ENCODE assay signal across 26 cellular contexts in the genomic region with DNA sequence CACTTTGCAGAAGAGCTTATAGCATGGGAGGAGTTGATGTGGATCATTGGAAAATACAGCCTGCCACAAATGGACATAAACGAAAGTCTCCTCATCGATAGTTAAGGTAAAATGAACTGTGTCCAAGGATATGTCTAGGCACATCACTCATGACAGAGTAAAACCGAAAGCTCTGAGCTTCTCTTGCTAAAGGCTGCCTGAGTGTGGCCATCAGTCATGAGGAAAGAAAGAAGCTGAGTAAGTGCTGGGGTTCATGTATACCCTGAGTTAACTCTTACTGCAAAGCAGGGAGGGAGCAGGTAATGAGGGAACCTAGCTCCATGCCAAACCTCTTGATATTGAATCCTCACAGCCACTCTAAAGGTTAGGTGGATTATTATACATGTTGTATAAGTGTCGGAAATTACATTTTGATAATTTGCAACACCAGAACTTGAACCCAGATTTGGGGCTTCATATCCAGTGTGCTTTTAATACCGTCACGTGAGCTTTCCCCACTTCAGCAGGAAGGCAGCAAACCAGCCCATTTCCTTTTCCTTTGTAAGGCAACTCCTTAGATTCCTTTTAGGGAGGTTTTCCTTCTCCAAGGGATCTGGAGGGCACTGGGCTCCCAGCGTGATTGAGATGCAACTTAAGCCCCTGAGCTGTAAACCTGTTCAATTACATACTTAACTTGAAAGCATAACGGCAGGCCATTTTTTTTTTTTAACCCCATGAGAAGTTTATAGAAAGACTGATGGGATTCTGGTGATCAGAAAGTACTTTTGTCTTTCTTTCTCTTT.
DNase-seq lines count a peak whose midpoint lies in the region; ATAC-seq, FAIRE-seq and TF ChIP-seq lines count a peak whose summit lies in the region.
"Had no signal": no experiment of that assay in that cellular context is flagged by ENCODE, and none has a peak within 500 bp of the region (broad histone marks: within the 10 kb centered on the region; RNA-seq: fewer than 3 reads in every experiment).

No MANE protein-coding gene starts in this region.

- no peak overlapping the region for H3K27ac Mint-ChIP-seq in CD4-positive, alpha-beta T cell
- H3K27ac Mint-ChIP-seq: activated naive CD8-positive, alpha-beta T cell treated with anti-CD3 and anti-CD28 coated beads for 36 hours; T-helper 2 cell treated with Interferon-gamma antibody and Interleukin-4, amounts not matched to agents 5 μg/mL and 100 μg/mL, for 36 hours had no signal

- no peak for TF ChIP-seq EP300 in K562 (IDR thresholded peaks at IDR 0.05; ENCODE audit: low read length)

- H3K79me2 ChIP-seq in Loucy (ENCODE audit: insufficient read depth, low read length) (no peaks in the 10 kb centered on the region), K562 (ENCODE audit: control insufficient read depth, insufficient read depth, low read length) (no peaks in the 10 kb centered on the region)

- H3K4me2 ChIP-seq in Loucy (ENCODE audit: low read depth, low read length, poor library complexity, severe bottlenecking) (peak overlapping the region; percentile 4), K562 (ENCODE audit: insufficient read depth, low read length) (0 out of 2 replicates have a peak overlapping the region, but pooled peaks have one; percentile 16)

- no peak overlapping the region for H3K4me3 Mint-ChIP-seq in CD4-positive, alpha-beta T cell
- H3K4me3 Mint-ChIP-seq: activated naive CD8-positive, alpha-beta T cell treated with anti-CD3 and anti-CD28 coated beads for 36 hours; CD4-positive, CD25-positive, alpha-beta regulatory T cell; T-helper 2 cell treated with Interferon-gamma antibody and Interleukin-4, amounts not matched to agents 5 μg/mL and 100 μg/mL, for 36 hours had no signal

- intact Hi-C loops in K562 (cut with micrococcal nuclease), result no loop called here
- intact Hi-C loops in CD4-positive, alpha-beta T cell (cut with DNase I, micrococcal nuclease), result no loop called here

- no peaks in the 10 kb centered on the region for H3F3A ChIP-seq in Loucy (ENCODE audit: low read depth)

- no peaks in the 10 kb centered on the region for H3K4me1 Mint-ChIP-seq in CD4-positive, alpha-beta T cell (ENCODE audit: low read depth)

- ATAC-seq in K562, result peak; percentile 45; the same call in 2 of the 3 replicates
- no peak for ATAC-seq in CD4-positive, alpha-beta T cell (ENCODE audit: poor library complexity)
- ATAC-seq: left ventricle myocardium superior; stimulated activated naive CD8-positive, alpha-beta T cell treated with anti-CD3 and anti-CD28 coated beads, Interleukin-15, Interleukin-2, amounts not matched to agents 100 U/mL and 50 U/mL, for 24 hours had no signal

- in situ Hi-C loops in K562 (cut with MboI), result no loop called here

- DNase-seq in AG04450 (ENCODE audit: low read depth, low spot score), result no peak
- DNase-seq in K562 (ENCODE audit: extremely low read depth in 1 of 4, low spot score in 3 of 4), result no peak
- peak; percentile 37 for DNase-seq in iPS-NIHi11 (ENCODE audit: low spot score)
- no peak for DNase-seq in CD4-positive, alpha-beta T cell
- no peak for DNase-seq in activated effector memory CD4-positive, alpha-beta T cell treated with Interleukin-2 at 50 U/mL for 16 hours
- DNase-seq in stimulated activated naive CD4-positive, alpha-beta T cell (lab: John Stamatoyannopoulos, UW), result no peak
- DNase-seq in NCI-H2029 treated with DMSO at 0.1 percent for 48 hours (lab: John Stamatoyannopoulos, UW), result no peak
- DNase-seq: activated CD4-positive, alpha-beta T cell treated with anti-CD3 and anti-CD28 coated beads for 4 hours; activated naive CD8-positive, alpha-beta T cell treated with anti-CD3 and anti-CD28 coated beads for 36 hours; AML-193; anterior cingulate cortex; CD4-positive, CD25-positive, alpha-beta regulatory T cell; glutamatergic neuron; left ventricle myocardium superior; NCI-H1105 treated with DMSO at 0.1 percent for 48 hours; NCI-H1930; NCI-H2227 treated with DMSO at 0.1 percent for 48 hours; NCI-H526; SIG-M5; small intestine; stimulated activated naive CD8-positive, alpha-beta T cell treated with anti-CD3 and anti-CD28 coated beads, Interleukin-15, Interleukin-2, amounts not matched to agents 100 U/mL and 50 U/mL, for 24 hours had no signal

- no peak for TF ChIP-seq RAD21 in K562 (CRISPR knock-in tag; conservative IDR thresholded peaks at IDR 0.05 in 1 of 2, IDR thresholded peaks at IDR 0.05 in 1 of 2)

- no TSS peak for BruUV-seq in K562 (replicated peaks; lab: Mats Ljungman, UMichigan)

- FAIRE-seq in K562 (lab: Jason Lieb, UNC), result no peak
- FAIRE-seq: bronchial epithelial cell, keratinocyte, RCC 7860, small intestine had no signal

- H2AFZ ChIP-seq in Loucy (ENCODE audit: low read length) (peak overlapping the region; percentile 72; the same call in 1 of the 2 replicates), K562 (ENCODE audit: low read depth, low read length) (peak overlapping the region; percentile 52; the same call in 1 of the 2 replicates)

- H3K36me3 Mint-ChIP-seq in CD4-positive, alpha-beta T cell (ENCODE audit: low read depth), result no peaks in the 10 kb centered on the region
- H3K36me3 Mint-ChIP-seq: CD4-positive, CD25-positive, alpha-beta regulatory T cell had no signal

- no peaks in the 10 kb centered on the region for H3K9me3 Mint-ChIP-seq in CD4-positive, alpha-beta T cell
- H3K9me3 Mint-ChIP-seq: T-helper 2 cell treated with Interferon-gamma antibody and Interleukin-4, amounts not matched to agents 5 μg/mL and 100 μg/mL, for 36 hours had no signal

- no peaks in the 10 kb centered on the region for H3K9me2 ChIP-seq in Loucy (replicated peaks; ENCODE audit: low read depth, low read length)

- no peak for TF ChIP-seq POLR2A in K562 (conservative IDR thresholded peaks at IDR 0.05)

- H3K27me3 Mint-ChIP-seq in CD4-positive, alpha-beta T cell, result peaks cover 6% of the 10 kb centered on the region

- peak overlapping the region; percentile 38 for H3K4me3 ChIP-seq in AG04450 (ENCODE audit: low read depth, low read length)
- no peak overlapping the region for H3K4me3 ChIP-seq in Loucy (ENCODE audit: low read length, poor library complexity, severe bottlenecking)
- H3K4me3 ChIP-seq in K562, result no peak overlapping the region

- H3K9ac ChIP-seq in Loucy (ENCODE audit: low read depth, low read length, poor library complexity, severe bottlenecking), result no peak overlapping the region
- H3K9ac ChIP-seq in K562 (ENCODE audit: insufficient read depth in 1 of 2, low read depth in 2 of 2, low read length in 2 of 2), result no peak overlapping the region

- no peaks in the 10 kb centered on the region; the same call in 1 of the 2 replicates for H3K9me3 ChIP-seq in AG04450 (ENCODE audit: control insufficient read depth, insufficient read depth, low read length)
- H3K9me3 ChIP-seq in Loucy (ENCODE audit: insufficient read depth, low read depth, low read length), result no peaks in the 10 kb centered on the region
- no peaks in the 10 kb centered on the region for H3K9me3 ChIP-seq in K562 (replicated peaks; ENCODE audit: control insufficient read depth, insufficient read depth, low read depth, low read length)
- no peaks in the 10 kb centered on the region for H3K9me3 ChIP-seq in CD4-positive, alpha-beta T cell (ENCODE audit: control insufficient read depth, low read length)

- H3K27me3 ChIP-seq in AG04450 (ENCODE audit: control insufficient read depth, insufficient read depth, low read length) (no peaks in the 10 kb centered on the region), Loucy (ENCODE audit: insufficient read depth, low read length, poor library complexity, severe bottlenecking) (no peaks in the 10 kb centered on the region), K562 (ENCODE audit: control insufficient read depth in 2 of 2, insufficient read depth in 2 of 2, low read length in 2 of 2) (peaks cover 0 to 6% of the 10 kb centered on the region in 2 experiments; a peak in 4 of 5 replicates)
- H3K27me3 ChIP-seq in CD4-positive, alpha-beta T cell (ENCODE audit: control insufficient read depth, insufficient read depth, low read length), result no peaks in the 10 kb centered on the region

- peaks cover 4% of the 10 kb centered on the region for H3K4me1 ChIP-seq in Loucy (ENCODE audit: insufficient read depth, low read length, poor library complexity, severe bottlenecking)
- peaks cover 0 to 4% of the 10 kb centered on the region in 2 experiments; a peak in 1 of 5 replicates for H3K4me1 ChIP-seq in K562 (replicated peaks in 1 of 2; ENCODE audit: control insufficient read depth in 2 of 2, insufficient read depth in 2 of 2, low read length in 2 of 2)

- no peak overlapping the region for H3K27ac ChIP-seq in AG04450 (ENCODE audit: low read depth, low read length)
- H3K27ac ChIP-seq in K562 (ENCODE audit: extremely low read depth, low read depth, low read length), result no peak overlapping the region
- no peak overlapping the region for H3K27ac ChIP-seq in CD4-positive, alpha-beta T cell (ENCODE audit: low read depth, low read length)

- TF ChIP-seq CTCF in AG04450 (IDR thresholded peaks at IDR 0.05; ENCODE audit: low read depth, low read length) (no peak), Loucy (conservative IDR thresholded peaks at IDR 0.05; ENCODE audit: low read length) (no peak), K562 (IDR thresholded peaks at IDR 0.05 in 2 of 3, conservative IDR thresholded peaks at IDR 0.05 in 1 of 3; ENCODE audit: insufficient read depth in 2 of 3, low read depth in 1 of 3, low read length in 3 of 3) (no peak)
- TF ChIP-seq CTCF in CD4-positive, alpha-beta T cell (IDR thresholded peaks at IDR 0.05), result no peak

- H3K36me3 ChIP-seq in Loucy (ENCODE audit: insufficient read depth, low read length) (no peaks in the 10 kb centered on the region), K562 (ENCODE audit: control insufficient read depth, insufficient read depth, low read length) (no peaks in the 10 kb centered on the region)

- WGBS in K562 (ENCODE audit: insufficient coverage, low coverage, missing lambda C conversion rate), result 3% methylated on average over 8 of the region's 8 CpGs

- POLR2A ChIA-PET in AG04450 (lab: Yijun Ruan, JAX), result no interaction called here
- POLR2A ChIA-PET in K562 (lab: Yijun Ruan, JAX), result interaction anchor here (0.5 kb wide), 1 partner anchor 17 kb away, joined by 3 read pairs; no protein-coding TSS in a partner anchor
- POLR2A ChIA-PET in CD4-positive, alpha-beta T cell (lab: Charles Lee), result no interaction called here

- H4K20me1 ChIP-seq in Loucy (ENCODE audit: insufficient read depth, low read length, poor library complexity, severe bottlenecking) (no peaks in the 10 kb centered on the region), K562 (replicated peaks; ENCODE audit: control insufficient read depth, insufficient read depth, low read length) (no peaks in the 10 kb centered on the region)

- CTCF ChIA-PET in AG04450 (lab: Charles Lee) (interaction anchor here (3.2 kb wide), 1 partner anchor 23 kb away, joined by 14 read pairs; no protein-coding TSS in a partner anchor), K562 (lab: Yijun Ruan, JAX; ENCODE audit: low intra/inter-chr PET ratio) (no interaction called here)
- CTCF ChIA-PET in CD4-positive, alpha-beta T cell (lab: Charles Lee), result no interaction called here

- no peaks in the 10 kb centered on the region for H3K9me1 ChIP-seq in K562 (ENCODE audit: control insufficient read depth, insufficient read depth, low read length)

TF ChIP-seq in K562, 482 proteins besides CTCF, POLR2A, EP300 and RAD21:
- TF ChIP-seq ERF (CRISPR knock-in tag; IDR thresholded peaks at IDR 0.05), result no peak
- no peak for TF ChIP-seq ZNF79 (CRISPR knock-in tag; IDR thresholded peaks at IDR 0.05; ENCODE audit: low read depth)
- no peak for TF ChIP-seq PRMT5 (CRISPR knock-in tag; IDR thresholded peaks at IDR 0.05)
